In the genomic region with DNA sequence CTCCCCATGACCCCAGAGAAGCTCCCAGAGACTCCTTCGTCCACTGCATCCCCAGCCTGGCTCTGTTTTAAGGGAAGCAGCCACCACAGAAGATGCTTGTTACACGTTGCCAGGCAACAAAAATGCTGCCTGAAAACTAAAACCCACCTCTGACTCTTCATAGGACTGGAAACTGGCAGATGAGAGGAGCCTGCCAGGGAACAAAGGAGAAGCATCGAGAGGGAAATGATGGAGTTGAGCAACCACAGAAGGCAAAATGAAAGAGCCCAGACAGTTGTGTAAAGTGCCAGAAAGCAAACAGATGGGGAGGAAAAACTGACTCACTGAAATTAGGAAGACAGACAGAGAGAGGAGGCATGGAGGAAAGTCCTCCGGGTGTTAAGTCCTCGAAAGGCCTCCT, we compare ENCODE assay signal across 9 cellular contexts.
DNase-seq lines count a peak whose midpoint lies in the region; ATAC-seq and TF ChIP-seq lines count a peak whose summit lies in the region.
"Had no signal": no experiment of that assay in that cellular context is flagged by ENCODE, and none has a peak within 500 bp of the region (broad histone marks: within the 10 kb centered on the region; RNA-seq: fewer than 3 reads in every experiment).

No MANE protein-coding gene starts in this region.

- intact Hi-C loops in psoas muscle (cut with DNase I), result loop anchor here in 1 of 2 donors (5.0 to 10.0 kb wide), 2 partner anchors 116 to 187 kb away; partner anchors contain the start of gene CHRNB2

- TF ChIP-seq CTCF in psoas muscle (IDR thresholded peaks at IDR 0.05), result no peak
- no peak for TF ChIP-seq CTCF in BE2C (IDR thresholded peaks at IDR 0.05; ENCODE audit: low read depth, low read length)

- H3K4me1 ChIP-seq in ectodermal cell (ENCODE audit: control insufficient read depth, insufficient read depth, low read length), result peaks cover 27% of the 10 kb centered on the region
- H3K4me1 ChIP-seq in psoas muscle, result peaks cover 9% of the 10 kb centered on the region
- peaks cover 29% of the 10 kb centered on the region for H3K4me1 ChIP-seq in BE2C

- WGBS in ectodermal cell, 2 experiments, result 71 to 75% methylated on average over 5 of the region's 5 CpGs
- WGBS in psoas muscle, 3 donors, result 42 to 52% (median 51%) methylated on average over 5 of the region's 5 CpGs

- DNase-seq in NCI-H1417 (lab: John Stamatoyannopoulos, UW) (peak; percentile 76 to 99 (median 97)), NCI-H1417 treated with DMSO at 0.1 percent for 48 hours (lab: John Stamatoyannopoulos, UW) (no peak), NCI-H2227 (lab: John Stamatoyannopoulos, UW; ENCODE audit: unreplicated experiment) (peak; percentile 80), psoas muscle (no peak), BE2C (no peak)
- DNase-seq: 8988T had no signal

- no peaks in the 10 kb centered on the region for H3K9me3 ChIP-seq in ectodermal cell (ENCODE audit: control insufficient read depth, low read length)
- H3K9me3 ChIP-seq in psoas muscle, result no peaks in the 10 kb centered on the region
- no peaks in the 10 kb centered on the region for H3K9me3 ChIP-seq in BE2C

- no peaks in the 10 kb centered on the region for H3K36me3 ChIP-seq in ectodermal cell (ENCODE audit: control insufficient read depth, insufficient read depth, low read length)
- no peaks in the 10 kb centered on the region for H3K36me3 ChIP-seq in psoas muscle (ENCODE audit: insufficient read depth in 1 of 2, low read depth in 1 of 2)
- no peaks in the 10 kb centered on the region for H3K36me3 ChIP-seq in BE2C

- H3K27me3 ChIP-seq in ectodermal cell (ENCODE audit: control insufficient read depth, insufficient read depth, low read length, poor library complexity, severe bottlenecking) (no peaks in the 10 kb centered on the region), psoas muscle (ENCODE audit: insufficient read depth in 3 of 3, low read length in 2 of 3) (no peaks in the 10 kb centered on the region), BE2C (no peaks in the 10 kb centered on the region)

- H3K27ac ChIP-seq in ectodermal cell (ENCODE audit: insufficient read depth, low read depth, low read length, poor library complexity, severe bottlenecking), result peak overlapping the region; percentile 42
- H3K27ac ChIP-seq in psoas muscle, result no peak overlapping the region

- ATAC-seq in psoas muscle (peak; percentile 23 to 49 (median 40)), HG03439 (IDR thresholded peaks at IDR 0.05; ENCODE audit: unreplicated experiment) (no peak), GM19397 (IDR thresholded peaks at IDR 0.05; ENCODE audit: unreplicated experiment) (no peak)

- no peak overlapping the region for H3K4me3 ChIP-seq in ectodermal cell (ENCODE audit: insufficient read depth, low read depth, low read length)
- H3K4me3 ChIP-seq in psoas muscle, result no peak overlapping the region
- no peak overlapping the region for H3K4me3 ChIP-seq in BE2C (ENCODE audit: low read depth, low read length)

Comparison
In these comparisons a context has a peak if more than half of its experiments do, and no peak if none do; other contexts are left out.
1. DNase-seq: peak in NCI-H1417 (3 of 3) and NCI-H2227 (single experiment); none in NCI-H1417 treated with DMSO at 0.1 percent for 48 hours (single experiment), psoas muscle (0 of 2) and BE2C (single experiment).
2. ATAC-seq: peak in psoas muscle (4 of 4); none in HG03439 (single experiment) and GM19397 (single experiment).